ENCODE assay signal across 10 cellular contexts in genomic region chr14:70189678-70190077, GRCh38. TPM values are rescaled to one million over a fixed set of nuclear protein-coding genes. Genes with fewer than 3 reads are reported as not detected.
DNase-seq lines count a peak whose midpoint lies in the region; ATAC-seq, FAIRE-seq and TF ChIP-seq lines count a peak whose summit lies in the region.
"Had no signal": no experiment of that assay in that cellular context is flagged by ENCODE, and none has a peak within 500 bp of the region (broad histone marks: within the 10 kb centered on the region; RNA-seq: fewer than 3 reads in every experiment).

No MANE protein-coding gene starts in this region.

- H3K9me3 Mint-ChIP-seq in Calu3 (ENCODE audit: low read depth, unreplicated experiment) = no peaks in the 10 kb centered on the region
- H3K9me3 Mint-ChIP-seq in astrocyte (ENCODE audit: unreplicated experiment) = peaks cover 7% of the 10 kb centered on the region
- H3K9me3 Mint-ChIP-seq in natural killer cell treated with Interleukin-12 subunit alpha and Interleukin-12 subunit beta and Interleukin-15 and Interleukin-18, amount 100 ng/mL, for 72 hours = no peaks in the 10 kb centered on the region

- H3K27me3 ChIP-seq in astrocyte (ENCODE audit: insufficient read depth, low read length) = peaks cover 13% of the 10 kb centered on the region
- peaks cover 0 to 50% of the 10 kb centered on the region in 2 donors for H3K27me3 ChIP-seq in tibial nerve

- CTCF ChIA-PET in Calu3 (lab: Charles Lee) = no interaction called here

- WGBS in tibial nerve, 2 donors = 47 to 51% methylated on average over 6 of the region's 6 CpGs

- no peaks in the 10 kb centered on the region for H3K79me2 ChIP-seq in astrocyte (ENCODE audit: insufficient read depth, low read length)

- peak overlapping the region; percentile 93 for H3K4me2 ChIP-seq in astrocyte (ENCODE audit: low read length)

- no peak for TF ChIP-seq EP300 in tibial nerve (IDR thresholded peaks at IDR 0.05)

- H3K4me1 Mint-ChIP-seq in Calu3 (ENCODE audit: low read depth, unreplicated experiment) (no peaks in the 10 kb centered on the region), astrocyte (ENCODE audit: low read depth, unreplicated experiment) (peaks cover 5% of the 10 kb centered on the region)
- H3K4me1 Mint-ChIP-seq in natural killer cell treated with Interleukin-12 subunit alpha and Interleukin-12 subunit beta and Interleukin-15 and Interleukin-18, amount 100 ng/mL, for 72 hours (ENCODE audit: low read depth in 2 of 2) = peaks cover 5 to 16% of the 10 kb centered on the region in 2 donors

- H3K27me3 Mint-ChIP-seq in Calu3 (ENCODE audit: unreplicated experiment) = peaks cover 93% of the 10 kb centered on the region
- peaks cover 51% of the 10 kb centered on the region for H3K27me3 Mint-ChIP-seq in astrocyte (ENCODE audit: low read depth, unreplicated experiment)
- peaks cover 47 to 79% of the 10 kb centered on the region in 2 donors for H3K27me3 Mint-ChIP-seq in natural killer cell treated with Interleukin-12 subunit alpha and Interleukin-12 subunit beta and Interleukin-15 and Interleukin-18, amount 100 ng/mL, for 72 hours

- DNase-seq in Calu3 (no peak), GM12892 (ENCODE audit: insufficient read length) (no peak), astrocyte (ENCODE audit: low read depth) (no peak), hepatic stellate cell (ENCODE audit: low spot score) (no peak), tibial nerve (ENCODE audit: low spot score in 2 of 2) (no peak)
- DNase-seq in natural killer cell treated with Interleukin-12 subunit alpha and Interleukin-12 subunit beta and Interleukin-15 and Interleukin-18, amount 100 ng/mL, for 72 hours (ENCODE audit: low spot score) = no peak
- DNase-seq: activated gamma-delta T cell treated with Interleukin-2 at 50 U/mL for 16 hours, NCI-H510A treated with DMSO at 0.1 percent for 48 hours had no signal

- H3K4me1 ChIP-seq in astrocyte (ENCODE audit: insufficient read depth, low read length) (peaks cover 9% of the 10 kb centered on the region), tibial nerve (peaks cover 0 to 34% (median 11%) of the 10 kb centered on the region in 4 donors)

- H3K4me3 ChIP-seq in astrocyte (ENCODE audit: insufficient read depth, low read depth, low read length) (no peak overlapping the region), tibial nerve (no peak overlapping the region)
- H3K4me3 ChIP-seq: K562 had no signal

- BruUV-seq in Calu3 (replicated peaks; lab: Mats Ljungman, UMichigan) = no TSS peak

- no peak for ATAC-seq in natural killer cell treated with Interleukin-12 subunit alpha and Interleukin-12 subunit beta and Interleukin-15 and Interleukin-18, amount 100 ng/mL, for 72 hours
- no peak for ATAC-seq in HG02852 (IDR thresholded peaks at IDR 0.05; ENCODE audit: unreplicated experiment)
- ATAC-seq: K562 had no signal

- TF ChIP-seq CTCF in Calu3 (IDR thresholded peaks at IDR 0.05; ENCODE audit: unreplicated experiment) (no peak), astrocyte (IDR thresholded peaks at IDR 0.05; ENCODE audit: insufficient read depth, low read depth, low read length) (no peak), tibial nerve (IDR thresholded peaks at IDR 0.05) (no peak)

- H2AFZ ChIP-seq in astrocyte (ENCODE audit: low read depth, low read length) = no peak overlapping the region

- H4K20me1 ChIP-seq in astrocyte (ENCODE audit: insufficient read depth, low read length) = no peaks in the 10 kb centered on the region

- no peaks in the 10 kb centered on the region for H3K9me3 ChIP-seq in astrocyte (ENCODE audit: insufficient read depth, low read depth, low read length)
- no peaks in the 10 kb centered on the region for H3K9me3 ChIP-seq in tibial nerve

- no peak overlapping the region for H3K9ac ChIP-seq in astrocyte (ENCODE audit: low read length)

- H3K4me3 Mint-ChIP-seq in Calu3 (ENCODE audit: low read depth, unreplicated experiment) = peak overlapping the region; percentile 55
- peak overlapping the region; percentile 86 for H3K4me3 Mint-ChIP-seq in astrocyte (ENCODE audit: unreplicated experiment)
- H3K4me3 Mint-ChIP-seq in natural killer cell treated with Interleukin-12 subunit alpha and Interleukin-12 subunit beta and Interleukin-15 and Interleukin-18, amount 100 ng/mL, for 72 hours = peak overlapping the region; percentile 26

- intact Hi-C loops in Calu3 (cut with micrococcal nuclease; ENCODE audit: unreplicated experiment) = no loop called here

- FAIRE-seq in GM12892 (lab: Jason Lieb, UNC) (peak; percentile 82), astrocyte (lab: Jason Lieb, UNC) (no peak)
- FAIRE-seq: K562 had no signal

- H3K36me3 ChIP-seq in astrocyte (ENCODE audit: insufficient read depth, low read length) (no peaks in the 10 kb centered on the region), tibial nerve (no peaks in the 10 kb centered on the region)

- H3K27ac Mint-ChIP-seq in Calu3 (ENCODE audit: unreplicated experiment) (no peak overlapping the region), astrocyte (ENCODE audit: unreplicated experiment) (no peak overlapping the region)
- no peak overlapping the region for H3K27ac Mint-ChIP-seq in natural killer cell treated with Interleukin-12 subunit alpha and Interleukin-12 subunit beta and Interleukin-15 and Interleukin-18, amount 100 ng/mL, for 72 hours

- TF ChIP-seq POLR2A in GM12892 (IDR thresholded peaks at IDR 0.05; ENCODE audit: low read depth, low read length) (no peak), tibial nerve (IDR thresholded peaks at IDR 0.05) (no peak)

- H3K36me3 Mint-ChIP-seq in Calu3 (ENCODE audit: insufficient read depth, unreplicated experiment) (no peaks in the 10 kb centered on the region), astrocyte (ENCODE audit: low read depth, unreplicated experiment) (no peaks in the 10 kb centered on the region)
- H3K36me3 Mint-ChIP-seq in natural killer cell treated with Interleukin-12 subunit alpha and Interleukin-12 subunit beta and Interleukin-15 and Interleukin-18, amount 100 ng/mL, for 72 hours = no peaks in the 10 kb centered on the region

- H3K27ac ChIP-seq in astrocyte (ENCODE audit: low read depth, low read length) = no peak overlapping the region
- no peak overlapping the region for H3K27ac ChIP-seq in tibial nerve

RNA-seq across cellular contexts. Expression of gene SLC8A3, which starts 0.9 kb away (rescaled TPM):
- total RNA-seq in Calu3 (2022) = not detected in 2 replicates
- polyA plus RNA-seq in GM12892 (2012; ENCODE audit: missing spikeins) = 5.7 TPM
- total RNA-seq in astrocyte = 0.45 and 0.89 TPM in 2 replicates
- 1 to 10 TPM in 1 of 2 donors, under 1 TPM in 1; 0.08 to 1.1 TPM for total RNA-seq in natural killer cell treated with Interleukin-12 subunit alpha and Interleukin-12 subunit beta and Interleukin-15 and Interleukin-18, amount 100 ng/mL, for 72 hours
- 1 to 10 TPM in 1 of 4 donors, under 1 TPM in 2, not detected in 1; 0.20 to 1.0 (median 0.22) TPM for total RNA-seq in tibial nerve
- total RNA-seq: K562 had no signal
- polyA plus RNA-seq: K562 had no signal

Comparison
In these comparisons a context has a peak if more than half of its experiments do, and no peak if none do; other contexts are left out.
1. H3K4me3 Mint-ChIP-seq: peak in every context shown above with its lines; median percentile 86 in astrocyte; 55 in Calu3; 26 in natural killer cell treated with Interleukin-12 subunit alpha and Interleukin-12 subunit beta and Interleukin-15 and Interleukin-18, amount 100 ng/mL, for 72 hours.